Comparison of ENCODE assay signal across 8 cellular contexts in the genomic region with DNA sequence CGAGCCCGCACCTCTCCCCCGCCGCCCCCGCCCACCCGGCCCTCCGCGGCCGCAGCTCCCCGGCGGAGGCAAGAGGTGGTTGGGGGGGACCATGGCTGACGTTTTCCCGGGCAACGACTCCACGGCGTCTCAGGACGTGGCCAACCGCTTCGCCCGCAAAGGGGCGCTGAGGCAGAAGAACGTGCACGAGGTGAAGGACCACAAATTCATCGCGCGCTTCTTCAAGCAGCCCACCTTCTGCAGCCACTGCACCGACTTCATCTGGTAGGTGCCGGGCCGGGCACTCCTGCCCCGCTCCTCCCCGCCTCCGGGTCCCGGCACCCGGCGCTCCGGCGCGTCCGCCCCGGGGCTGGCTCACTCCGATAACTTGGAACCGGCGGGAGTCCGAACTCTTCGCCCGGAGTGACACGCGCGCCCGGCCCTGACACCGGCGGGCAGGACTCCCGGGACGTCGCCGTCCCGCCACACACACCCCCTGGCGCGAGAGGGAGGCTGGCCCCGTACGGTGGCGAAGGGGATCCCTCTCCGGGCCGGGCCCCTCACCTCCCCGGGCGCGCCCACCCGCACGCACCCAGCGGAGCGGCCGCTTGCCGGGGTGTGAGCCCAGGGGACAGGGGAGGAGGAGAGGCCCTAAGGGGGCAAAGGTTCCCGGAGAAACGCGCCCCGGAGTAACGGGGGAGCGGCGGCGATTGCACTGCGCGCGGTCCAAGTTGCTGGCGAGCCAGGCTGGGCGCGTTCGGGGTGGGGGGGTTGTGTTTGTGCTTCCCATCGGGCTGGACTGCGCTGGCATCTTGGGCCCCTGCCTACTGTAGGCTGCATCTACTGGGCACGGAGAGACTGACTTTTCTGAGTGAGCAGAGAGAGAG. TPM values are rescaled to one million over a fixed set of nuclear protein-coding genes. Genes with fewer than 3 reads are reported as not detected.
DNase-seq lines count a peak whose midpoint lies in the region; ATAC-seq and TF ChIP-seq lines count a peak whose summit lies in the region.

No MANE protein-coding gene starts in this region.

- peaks cover 19% of the 10 kb centered on the region for H3K36me3 Mint-ChIP-seq in activated naive CD8-positive, alpha-beta T cell
- peaks cover 9% of the 10 kb centered on the region for H3K36me3 Mint-ChIP-seq in type B pancreatic cell

- DNase-seq in SIG-M5 treated with dmso at 0.1 percent for 504 hours (lab: John Stamatoyannopoulos, UW; ENCODE audit: unreplicated experiment) (peak; percentile 53), SIG-M5 (lab: John Stamatoyannopoulos, UW) (no peak), SJSA1 (ENCODE audit: low read depth in 1 of 2, low spot score in 2 of 2) (peak; percentile 78 to 79), Right ventricle myocardium superior (peak; percentile 69), omental fat pad (ENCODE audit: low spot score) (no peak), type B pancreatic cell (ENCODE audit: extremely low spot score, unreplicated experiment) (peak; percentile 72)

- ATAC-seq in HG03196 (IDR thresholded peaks at IDR 0.05; ENCODE audit: unreplicated experiment), result peak; percentile 16
- ATAC-seq in Right ventricle myocardium superior (ENCODE audit: poor library complexity), result peak; percentile 74
- ATAC-seq in omental fat pad (ENCODE audit: low FRiP score), result peak; percentile 52

- H3K4me3 ChIP-seq in SJSA1, result peak overlapping the region; percentile 76

- H3K9me3 Mint-ChIP-seq in activated naive CD8-positive, alpha-beta T cell (ENCODE audit: low read depth), result no peaks in the 10 kb centered on the region
- H3K9me3 Mint-ChIP-seq in type B pancreatic cell, result no peaks in the 10 kb centered on the region

- H3K27ac ChIP-seq in SJSA1, result peak overlapping the region; percentile 61

- H3K4me1 Mint-ChIP-seq in activated naive CD8-positive, alpha-beta T cell (ENCODE audit: low read depth), result peaks cover 58% of the 10 kb centered on the region
- peaks cover 27% of the 10 kb centered on the region for H3K4me1 Mint-ChIP-seq in type B pancreatic cell (ENCODE audit: unreplicated experiment)

- H3K4me3 Mint-ChIP-seq in activated naive CD8-positive, alpha-beta T cell, result peak overlapping the region; percentile 99
- H3K4me3 Mint-ChIP-seq in type B pancreatic cell, result peak overlapping the region; percentile 98

- intact Hi-C loops in Right ventricle myocardium superior (cut with DNase I), result no loop called here

- peak overlapping the region; percentile 95 for H3K27ac Mint-ChIP-seq in activated naive CD8-positive, alpha-beta T cell
- H3K27ac Mint-ChIP-seq in type B pancreatic cell, result peak overlapping the region; percentile 60

- no peaks in the 10 kb centered on the region for H3K27me3 ChIP-seq in SJSA1 (replicated peaks)

- TF ChIP-seq CTCF in omental fat pad (IDR thresholded peaks at IDR 0.05) (no peak), type B pancreatic cell (conservative IDR thresholded peaks at IDR 0.05) (no peak)

- H3K36me3 ChIP-seq in SJSA1, result peaks cover 22% of the 10 kb centered on the region

- H3K9me3 ChIP-seq in SJSA1 (replicated peaks), result no peaks in the 10 kb centered on the region

- H3K4me1 ChIP-seq in SJSA1 (replicated peaks), result peaks cover 40% of the 10 kb centered on the region

- H3K27me3 Mint-ChIP-seq in activated naive CD8-positive, alpha-beta T cell, result no peaks in the 10 kb centered on the region
- H3K27me3 Mint-ChIP-seq in type B pancreatic cell, result peaks cover 54% of the 10 kb centered on the region

RNA-seq across cellular contexts. Expression of gene PRKCA, which starts 0.6 kb away (rescaled TPM):
- 19.1 and 36.1 TPM in 2 replicates for total RNA-seq in SJSA1 (2014; rRNA removed; shearing (Covaris generic))
- total RNA-seq in Right ventricle myocardium superior, result 5.4 TPM
- total RNA-seq in omental fat pad, result 10 to 100 TPM in 2 of 4 donors, 1 to 10 TPM in 2; 6.7 to 14.3 (median 10.3) TPM
- total RNA-seq in type B pancreatic cell (ENCODE audit: low replicate concordance), result 13.4 and 16.1 TPM in 2 replicates

Comparison
In these comparisons a context has a peak if more than half of its experiments do, and no peak if none do; other contexts are left out.
1. DNase-seq: peak in SIG-M5 treated with dmso at 0.1 percent for 504 hours (single experiment), SJSA1 (2 of 2), Right ventricle myocardium superior (single experiment) and type B pancreatic cell (single experiment); none in SIG-M5 (single experiment) and omental fat pad (single experiment).
2. ATAC-seq: peak in every context shown above with its lines; median percentile 74 in Right ventricle myocardium superior; 52 in omental fat pad; 16 in HG03196.